18 cellular contexts compared by ENCODE assay signal in genomic region chr7:24793982-24794648, GRCh38. TPM values are rescaled to one million over a fixed set of nuclear protein-coding genes. Genes with fewer than 3 reads are reported as not detected.
A peak's percentile ranks its signal among the peaks of the same experiment; 100 is the strongest.
DNase-seq lines count a peak whose midpoint lies in the region; ATAC-seq and TF ChIP-seq lines count a peak whose summit lies in the region.
"Had no signal": no experiment of that assay in that cellular context is flagged by ENCODE, and none has a peak within 500 bp of the region (broad histone marks: within the 10 kb centered on the region; RNA-seq: fewer than 3 reads in every experiment).

No MANE protein-coding gene starts in this region.

- TF ChIP-seq CTCF in activated CD8-positive, alpha-beta T cell treated with anti-CD3 and anti-CD28 coated beads for 36 hours (IDR thresholded peaks at IDR 0.05) = no peak
- no peak for TF ChIP-seq CTCF in osteocyte (IDR thresholded peaks at IDR 0.05)

- intact Hi-C loops in activated CD8-positive, alpha-beta T cell treated with anti-CD3 and anti-CD28 coated beads for 36 hours (cut with micrococcal nuclease) = no loop called here
- intact Hi-C loops in posterior vena cava (cut with DNase I) = no loop called here

- H3K36me3 Mint-ChIP-seq in activated CD8-positive, alpha-beta memory T cell treated with anti-CD3 and anti-CD28 coated beads, Interleukin-2, amount 10 ng/mL, durations not matched to agents 7 days and 5 days = peaks cover 25% of the 10 kb centered on the region
- H3K36me3 Mint-ChIP-seq in activated CD8-positive, alpha-beta T cell treated with anti-CD3 and anti-CD28 coated beads for 36 hours (ENCODE audit: low read depth) = peaks cover 8% of the 10 kb centered on the region
- no peaks in the 10 kb centered on the region for H3K36me3 Mint-ChIP-seq in osteocyte (ENCODE audit: unreplicated experiment)
- H3K36me3 Mint-ChIP-seq: brain had no signal

- H3K4me1 Mint-ChIP-seq in activated CD8-positive, alpha-beta memory T cell treated with anti-CD3 and anti-CD28 coated beads, Interleukin-2, amount 10 ng/mL, durations not matched to agents 7 days and 5 days = peaks cover 12% of the 10 kb centered on the region
- peaks cover 12% of the 10 kb centered on the region for H3K4me1 Mint-ChIP-seq in activated CD8-positive, alpha-beta T cell treated with anti-CD3 and anti-CD28 coated beads for 36 hours (ENCODE audit: low read depth)
- H3K4me1 Mint-ChIP-seq in osteocyte (ENCODE audit: unreplicated experiment) = no peaks in the 10 kb centered on the region

- no peak for ATAC-seq in activated CD8-positive, alpha-beta memory T cell treated with anti-CD3 and anti-CD28 coated beads, Interleukin-2, amount 10 ng/mL, durations not matched to agents 7 days and 5 days
- ATAC-seq in activated CD8-positive, alpha-beta T cell treated with anti-CD3 and anti-CD28 coated beads for 36 hours = no peak
- ATAC-seq in GM19324 (IDR thresholded peaks at IDR 0.05; ENCODE audit: low FRiP score, unreplicated experiment) = no peak
- ATAC-seq in activated CD4-positive, CD25-positive, alpha-beta regulatory T cell treated with anti-CD3 and anti-CD28 coated beads, Interleukin-2, amount 50 U/mL, for 24 hours = no peak
- ATAC-seq: WTC11 had no signal

- H3K27me3 Mint-ChIP-seq in activated CD8-positive, alpha-beta memory T cell treated with anti-CD3 and anti-CD28 coated beads, Interleukin-2, amount 10 ng/mL, durations not matched to agents 7 days and 5 days = no peaks in the 10 kb centered on the region
- no peaks in the 10 kb centered on the region for H3K27me3 Mint-ChIP-seq in activated CD8-positive, alpha-beta T cell treated with anti-CD3 and anti-CD28 coated beads for 36 hours
- peaks cover 5% of the 10 kb centered on the region for H3K27me3 Mint-ChIP-seq in osteocyte (ENCODE audit: unreplicated experiment)

- POLR2A ChIA-PET in activated CD8-positive, alpha-beta T cell treated with anti-CD3 and anti-CD28 coated beads for 36 hours (lab: Charles Lee) = no interaction called here

- no peaks in the 10 kb centered on the region for H3K9me3 Mint-ChIP-seq in activated CD8-positive, alpha-beta memory T cell treated with anti-CD3 and anti-CD28 coated beads, Interleukin-2, amount 10 ng/mL, durations not matched to agents 7 days and 5 days (ENCODE audit: low read depth)
- H3K9me3 Mint-ChIP-seq in activated CD8-positive, alpha-beta T cell treated with anti-CD3 and anti-CD28 coated beads for 36 hours = no peaks in the 10 kb centered on the region
- peaks cover 5% of the 10 kb centered on the region for H3K9me3 Mint-ChIP-seq in osteocyte (ENCODE audit: unreplicated experiment)

- H3K4me3 Mint-ChIP-seq in activated CD8-positive, alpha-beta memory T cell treated with anti-CD3 and anti-CD28 coated beads, Interleukin-2, amount 10 ng/mL, durations not matched to agents 7 days and 5 days = no peak overlapping the region
- H3K4me3 Mint-ChIP-seq in activated CD8-positive, alpha-beta T cell treated with anti-CD3 and anti-CD28 coated beads for 36 hours = no peak overlapping the region
- H3K4me3 Mint-ChIP-seq in osteocyte (ENCODE audit: unreplicated experiment) = no peak overlapping the region
- H3K4me3 Mint-ChIP-seq: brain, WTC11 had no signal

- DNase-seq in activated CD8-positive, alpha-beta memory T cell treated with anti-CD3 and anti-CD28 coated beads, Interleukin-2, amount 10 ng/mL, durations not matched to agents 7 days and 5 days = no peak
- no peak for DNase-seq in activated CD8-positive, alpha-beta memory T cell treated with anti-CD3 and anti-CD28 coated beads, Interleukin-2, amount 50 U/mL, for 4 hours
- DNase-seq in MV-4-11 (lab: John Stamatoyannopoulos, UW) (peak; percentile 55), osteocyte (ENCODE audit: extremely low spot score, unreplicated experiment) (no peak), posterior vena cava (ENCODE audit: low spot score) (no peak)
- no peak for DNase-seq in activated CD8-positive, alpha-beta T cell treated with anti-CD3 and anti-CD28 coated beads for 36 hours
- DNase-seq: ACHN; activated effector memory CD4-positive, alpha-beta T cell treated with Interleukin-2 at 50 U/mL for 16 hours; effector CD4-positive, alpha-beta T cell; foreskin melanocyte; midbrain; NCI-H1930; NCI-H526 treated with DMSO at 0.1 percent for 48 hours; SHP77 had no signal

- CTCF ChIA-PET in activated CD8-positive, alpha-beta memory T cell treated with anti-CD3 and anti-CD28 coated beads, Interleukin-2, amount 10 ng/mL, durations not matched to agents 7 days and 5 days (lab: Charles Lee) = no interaction called here
- CTCF ChIA-PET in activated CD8-positive, alpha-beta T cell treated with anti-CD3 and anti-CD28 coated beads for 36 hours (lab: Charles Lee) = no interaction called here

- peak overlapping the region; percentile 56 for H3K27ac Mint-ChIP-seq in activated CD8-positive, alpha-beta memory T cell treated with anti-CD3 and anti-CD28 coated beads, Interleukin-2, amount 10 ng/mL, durations not matched to agents 7 days and 5 days
- H3K27ac Mint-ChIP-seq in activated CD8-positive, alpha-beta T cell treated with anti-CD3 and anti-CD28 coated beads for 36 hours = peak overlapping the region; percentile 34
- H3K27ac Mint-ChIP-seq in osteocyte (ENCODE audit: unreplicated experiment) = peak overlapping the region; percentile 8

RNA-seq across cellular contexts. Expression of gene GSDME, which starts 36.9 kb away (rescaled TPM):
- 1 to 10 TPM in 1 of 2 experiments, under 1 TPM in 1; 0.96 to 4.5 TPM for total RNA-seq in activated CD8-positive, alpha-beta memory T cell treated with anti-CD3 and anti-CD28 coated beads, Interleukin-2, amount 10 ng/mL, durations not matched to agents 7 days and 5 days
- total RNA-seq in activated CD8-positive, alpha-beta T cell treated with anti-CD3 and anti-CD28 coated beads for 36 hours = 1 to 10 TPM; 5.2 to 6.1 TPM
- total RNA-seq in osteocyte = 10.2 and 11.9 TPM in 2 replicates
- 10 to 100 TPM; 33.4 to 43.5 TPM for total RNA-seq in posterior vena cava
